Comparison of ENCODE assay signal across 28 cellular contexts in genomic region chr3:118187221-118187620, GRCh38.
"Had no signal": no experiment of that assay in that cellular context is flagged by ENCODE, and none has a peak within 500 bp of the region (broad histone marks: within the 10 kb centered on the region; RNA-seq: fewer than 3 reads in every experiment).

No MANE protein-coding gene starts in this region.

- H3K4me3 Mint-ChIP-seq: dendritic cell treated with granulocyte-macrophage colony-stimulating factor and Interleukin-4, amounts not matched to agents 40 ng/mL and 50 ng/mL, for 4 days; endodermal cell; mesothelial cell of epicardium; naive B cell; nephron; neural progenitor cell; stimulated activated naive B cell treated with anti-CD40 and anti-IgM and Interleukin-4, amounts not matched to agents 10 μg/mL and 1 μg/mL and 100 μg/mL, for 72 hours; stimulated activated naive CD8-positive, alpha-beta T cell treated with anti-CD3 and anti-CD28 coated beads, Interleukin-15, Interleukin-2, amounts not matched to agents 100 ng/mL and 50 ng/mL, for 24 hours had no signal

- H3K36me3 ChIP-seq: colonic mucosa, gastrocnemius medialis, neural progenitor cell, right lobe of liver, thoracic aorta, transverse colon, upper lobe of right lung, uterus had no signal

- H3K4me3 ChIP-seq: colonic mucosa, gastrocnemius medialis, lung, mucosa of descending colon, neural progenitor cell, right lobe of liver, thoracic aorta, transverse colon, upper lobe of right lung, uterus had no signal

- H3K27me3 Mint-ChIP-seq: dendritic cell treated with granulocyte-macrophage colony-stimulating factor and Interleukin-4, amounts not matched to agents 40 ng/mL and 50 ng/mL, for 4 days; naive B cell; progenitor cell of endocrine pancreas; stimulated activated naive B cell treated with anti-CD40 and anti-IgM and Interleukin-4, amounts not matched to agents 10 μg/mL and 1 μg/mL and 100 μg/mL, for 72 hours; stimulated activated naive CD8-positive, alpha-beta T cell treated with anti-CD3 and anti-CD28 coated beads, Interleukin-15, Interleukin-2, amounts not matched to agents 100 ng/mL and 50 ng/mL, for 24 hours had no signal

- H3K79me2 ChIP-seq: parathyroid adenoma had no signal

- H3K27me3 ChIP-seq: colonic mucosa, gastrocnemius medialis, neural progenitor cell, right lobe of liver, transverse colon, upper lobe of right lung, uterus had no signal

- H3K27ac ChIP-seq: colonic mucosa, gastrocnemius medialis, neural progenitor cell, parathyroid adenoma, right lobe of liver, thoracic aorta, transverse colon, upper lobe of right lung, uterus had no signal

- H3K4me1 ChIP-seq: colonic mucosa, gastrocnemius medialis, neural progenitor cell, parathyroid adenoma, right lobe of liver, transverse colon, upper lobe of right lung, uterus had no signal

- H3K27ac Mint-ChIP-seq: dendritic cell treated with granulocyte-macrophage colony-stimulating factor and Interleukin-4, amounts not matched to agents 40 ng/mL and 50 ng/mL, for 4 days; endodermal cell; mesothelial cell of epicardium; naive B cell; nephron; neural progenitor cell; progenitor cell of endocrine pancreas; stimulated activated naive B cell treated with anti-CD40 and anti-IgM and Interleukin-4, amounts not matched to agents 10 μg/mL and 1 μg/mL and 100 μg/mL, for 72 hours; stimulated activated naive CD8-positive, alpha-beta T cell treated with anti-CD3 and anti-CD28 coated beads, Interleukin-15, Interleukin-2, amounts not matched to agents 100 ng/mL and 50 ng/mL, for 24 hours had no signal

- H3K9ac ChIP-seq: neural progenitor cell, parathyroid adenoma had no signal

- DNase-seq: colonic mucosa; effector CD8-positive, alpha-beta T cell; endodermal cell; erythroblast; gastrocnemius medialis; head of caudate nucleus; kidney; mesenchymal stem cell; mucosa of descending colon; naive B cell; right lobe of liver; small intestine; stimulated activated CD4-positive, alpha-beta T cell treated with anti-CD3 and anti-CD28 coated beads, Interleukin-15, amount 100 ng/mL, for 24 hours; stimulated activated CD4-positive, alpha-beta T cell treated with anti-CD3 and anti-CD28 coated beads, Interleukin-2, amount 100 ng/mL, for 48 hours; stimulated activated naive B cell treated with anti-CD40 and anti-IgM and Interleukin-4, amounts not matched to agents 10 μg/mL and 1 μg/mL and 100 μg/mL, for 72 hours; transverse colon; upper lobe of right lung; uterus had no signal

- H3K36me3 Mint-ChIP-seq: mesothelial cell of epicardium; naive B cell; neural progenitor cell; stimulated activated naive B cell treated with anti-CD40 and anti-IgM and Interleukin-4, amounts not matched to agents 10 μg/mL and 1 μg/mL and 100 μg/mL, for 72 hours had no signal

- H3K4me2 ChIP-seq: neural progenitor cell had no signal

- ATAC-seq: gastrocnemius medialis; left lobe of liver; mucosa of descending colon; right lobe of liver; stimulated activated naive B cell treated with anti-CD40 and anti-IgM and Interleukin-4, amounts not matched to agents 10 μg/mL and 1 μg/mL and 100 μg/mL, for 72 hours; upper lobe of right lung had no signal

- H3K9me3 ChIP-seq: colonic mucosa, gastrocnemius medialis, right lobe of liver, thoracic aorta, transverse colon, upper lobe of right lung, uterus had no signal

- H3K4me1 Mint-ChIP-seq: endodermal cell; mesothelial cell of epicardium; naive B cell; nephron; neural progenitor cell; stimulated activated naive B cell treated with anti-CD40 and anti-IgM and Interleukin-4, amounts not matched to agents 10 μg/mL and 1 μg/mL and 100 μg/mL, for 72 hours had no signal

- H2AFZ ChIP-seq: neural progenitor cell, parathyroid adenoma had no signal
